In the genomic region with DNA sequence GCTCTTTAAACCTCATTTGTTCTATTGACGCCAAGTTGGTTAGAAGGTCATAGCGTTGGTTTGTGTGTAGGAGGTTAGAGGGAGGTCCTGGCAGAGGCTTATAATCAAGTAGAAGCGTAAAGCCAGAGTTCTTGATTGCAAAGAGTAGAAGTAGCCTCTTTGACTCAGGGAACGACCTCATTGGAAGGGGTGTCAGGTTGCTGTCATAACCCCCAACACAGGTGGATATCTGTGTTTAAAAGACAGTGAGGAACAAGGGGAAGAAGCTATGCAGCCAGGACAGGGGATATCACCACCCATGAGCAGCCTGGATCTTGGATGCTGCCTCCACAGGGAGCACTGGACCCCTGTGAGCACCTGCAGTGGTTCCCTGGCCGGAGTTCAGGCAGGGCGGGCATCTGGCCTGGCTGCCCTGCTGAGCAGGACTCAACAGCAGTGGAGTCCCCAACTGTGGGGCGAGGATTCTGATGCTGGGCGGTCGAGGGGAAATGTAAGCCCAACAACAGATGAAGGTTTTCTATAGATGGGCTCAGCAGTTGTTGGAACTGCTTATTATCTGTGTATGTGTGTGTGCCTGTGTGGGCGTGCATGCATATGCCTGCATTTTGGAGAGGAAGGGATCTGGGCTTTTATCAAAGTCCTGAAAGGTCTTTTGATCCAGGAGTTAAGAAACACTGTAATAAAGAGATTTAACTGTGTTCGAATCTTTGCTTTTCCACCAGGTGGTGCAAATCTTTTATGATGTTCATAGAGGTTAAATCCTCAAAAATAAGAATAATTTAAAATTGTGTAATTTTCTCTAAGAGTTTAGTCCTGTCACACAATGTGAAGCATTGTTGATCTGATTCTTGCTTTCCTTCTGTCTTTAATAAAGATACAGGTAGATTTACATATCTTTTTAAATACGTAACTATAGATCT, we compare ENCODE assay signal across 16 cellular contexts. TPM values are rescaled to one million over a fixed set of nuclear protein-coding genes. Genes with fewer than 3 reads are reported as not detected.
A peak's percentile ranks its signal among the peaks of the same experiment; 100 is the strongest.
DNase-seq lines count a peak whose midpoint lies in the region; ATAC-seq and TF ChIP-seq lines count a peak whose summit lies in the region.
"Had no signal": no experiment of that assay in that cellular context is flagged by ENCODE, and none has a peak within 500 bp of the region (broad histone marks: within the 10 kb centered on the region; RNA-seq: fewer than 3 reads in every experiment).

No MANE protein-coding gene starts in this region.

- DNase-seq in DMS53 (lab: John Stamatoyannopoulos, UW) = peak; percentile 4
- no peak for DNase-seq in DMS53 treated with DMSO at 0.1 percent for 48 hours (lab: John Stamatoyannopoulos, UW; ENCODE audit: unreplicated experiment)
- DNase-seq in H9 = no peak
- DNase-seq in WTC11 (ENCODE audit: low spot score) = no peak
- no peak for DNase-seq in memory B cell (ENCODE audit: low spot score in 2 of 2)
- DNase-seq in NCI-H1417 treated with DMSO at 0.1 percent for 48 hours (lab: John Stamatoyannopoulos, UW) = no peak
- DNase-seq in effector memory CD4-positive, alpha-beta T cell = no peak
- no peak for DNase-seq in Calu3
- DNase-seq: activated CD4-positive, alpha-beta T cell treated with anti-CD3 and anti-CD28 coated beads, Interleukin-2, amount 50 U/mL, for 1 hour; dorsolateral prefrontal cortex; NCI-H1105 treated with DMSO at 0.1 percent for 48 hours; NCI-H526; stimulated activated CD4-positive, alpha-beta T cell treated with anti-CD3 and anti-CD28 coated beads, Interleukin-4, amount 100 ng/mL, for 1 hour had no signal

- H3K27me3 Mint-ChIP-seq in H9 (ENCODE audit: low read depth) = no peaks in the 10 kb centered on the region
- H3K27me3 Mint-ChIP-seq in WTC11 (ENCODE audit: low read depth) = no peaks in the 10 kb centered on the region
- no peaks in the 10 kb centered on the region for H3K27me3 Mint-ChIP-seq in memory B cell
- H3K27me3 Mint-ChIP-seq in Calu3 (ENCODE audit: unreplicated experiment) = no peaks in the 10 kb centered on the region

- H3K9ac ChIP-seq in H9 (ENCODE audit: extremely low read depth, insufficient read length, low read length) = no peak overlapping the region

- no peaks in the 10 kb centered on the region for H4K20me1 ChIP-seq in H9 (ENCODE audit: control insufficient read depth, insufficient read depth, insufficient read length)

- H3K4me2 ChIP-seq in H9 (ENCODE audit: insufficient read depth, insufficient read length, low read length) = peak overlapping the region; percentile 6

- TF ChIP-seq CTCF in H9 (conservative IDR thresholded peaks at IDR 0.05) = peak; percentile 21; the same call in 2 of the 3 replicates
- TF ChIP-seq CTCF in WTC11 (IDR thresholded peaks at IDR 0.05) = no peak
- no peak for TF ChIP-seq CTCF in Calu3 (IDR thresholded peaks at IDR 0.05; ENCODE audit: unreplicated experiment)

- H3K79me1 ChIP-seq in H9 (ENCODE audit: insufficient read depth, low read depth, low read length, poor library complexity, severe bottlenecking) = peaks cover 3% of the 10 kb centered on the region

- peak; percentile 64 for ATAC-seq in WTC11
- ATAC-seq in memory B cell (ENCODE audit: low read depth) = no peak
- ATAC-seq: sciatic nerve had no signal

- H3K4me1 Mint-ChIP-seq in H9 (peaks cover 40 to 53% of the 10 kb centered on the region in 2 experiments), WTC11 (peaks cover 51% of the 10 kb centered on the region), memory B cell (peaks cover 43% of the 10 kb centered on the region), Calu3 (ENCODE audit: low read depth, unreplicated experiment) (peaks cover 9% of the 10 kb centered on the region)

- no peak overlapping the region for H3K23ac ChIP-seq in H9 (ENCODE audit: insufficient read length, low read depth, low read length)

- H3K18ac ChIP-seq in H9 (ENCODE audit: insufficient read length, low read depth, low read length) = no peak overlapping the region

- H3K9me3 ChIP-seq in H9 (ENCODE audit: control insufficient read depth, low read depth, low read length) = no peaks in the 10 kb centered on the region
- H3K9me3 ChIP-seq in effector memory CD4-positive, alpha-beta T cell (ENCODE audit: control insufficient read depth, low read length) = no peaks in the 10 kb centered on the region

- no peak overlapping the region for H2BK120ac ChIP-seq in H9 (ENCODE audit: low read depth, low read length, poor library complexity, severe bottlenecking)

- no peak overlapping the region for H2BK20ac ChIP-seq in H9 (ENCODE audit: low read depth, low read length, poor library complexity, severe bottlenecking)

- H3K27ac ChIP-seq in H9 (ENCODE audit: insufficient read length, low read depth, low read length) = no peak overlapping the region
- no peak overlapping the region for H3K27ac ChIP-seq in effector memory CD4-positive, alpha-beta T cell (ENCODE audit: insufficient read depth, low read length, poor library complexity, severe bottlenecking)
- H3K27ac ChIP-seq: 22Rv1 had no signal

- no peaks in the 10 kb centered on the region for H3K27me3 ChIP-seq in H9 (ENCODE audit: insufficient read depth, low read length)
- no peaks in the 10 kb centered on the region for H3K27me3 ChIP-seq in effector memory CD4-positive, alpha-beta T cell (replicated peaks; ENCODE audit: control insufficient read depth, insufficient read depth, low read length, poor library complexity, severe bottlenecking)
- H3K27me3 ChIP-seq: dorsolateral prefrontal cortex had no signal

- CTCF ChIA-PET in WTC11 (lab: Charles Lee) (no interaction called here), Calu3 (lab: Charles Lee) (no interaction called here)

- H3K4ac ChIP-seq in H9 (ENCODE audit: low read depth, low read length) = no peak overlapping the region

- no peak overlapping the region for H4K8ac ChIP-seq in H9 (replicated peaks; ENCODE audit: insufficient read length, low read depth, low read length)

- H4K91ac ChIP-seq in H9 (ENCODE audit: insufficient read length, low read depth, low read length) = no peak overlapping the region

- intact Hi-C loops in Calu3 (cut with micrococcal nuclease; ENCODE audit: unreplicated experiment) = loop anchor here (10.0 kb wide), 1 partner anchor 385 kb away; no protein-coding TSS in a partner anchor

- H3K4me3 Mint-ChIP-seq in H9 (no peak overlapping the region), WTC11 (no peak overlapping the region), memory B cell (no peak overlapping the region), Calu3 (ENCODE audit: low read depth, unreplicated experiment) (no peak overlapping the region)
- H3K4me3 Mint-ChIP-seq: neural crest cell had no signal

- H2BK15ac ChIP-seq in H9 (ENCODE audit: low read depth, low read length) = no peak overlapping the region

- no CpG with 5 or more reads among the region's 12 CpGs for WGBS in H9 (ENCODE audit: extremely low coverage, insufficient read length, low lambda C conversion rate)

- H4K5ac ChIP-seq in H9 (ENCODE audit: insufficient read length, low read depth, low read length) = no peak overlapping the region

- no peak overlapping the region for H2BK5ac ChIP-seq in H9 (ENCODE audit: insufficient read length, low read length)

- no peak overlapping the region for H2BK12ac ChIP-seq in H9 (ENCODE audit: insufficient read length, low read depth, low read length)

- H3K27ac Mint-ChIP-seq in H9 (peak overlapping the region in 2 of 3 experiments; percentile 57 to 78; a peak in 6 of 7 replicates), WTC11 (peak overlapping the region; percentile 93), memory B cell (peak overlapping the region; percentile 79), Calu3 (ENCODE audit: unreplicated experiment) (no peak overlapping the region)

- no peak overlapping the region for H3K56ac ChIP-seq in H9 (ENCODE audit: insufficient read length, low read depth, low read length)

- peaks cover 14% of the 10 kb centered on the region; the same call in 1 of the 2 replicates for H3K79me2 ChIP-seq in H9 (ENCODE audit: insufficient read depth, low read length)

- no peak overlapping the region for H3K14ac ChIP-seq in H9 (ENCODE audit: insufficient read depth, low read length)

- H2AK5ac ChIP-seq in H9 (ENCODE audit: insufficient read length, low read length) = no peak overlapping the region

- POLR2A ChIA-PET in WTC11 (lab: Charles Lee) = interaction anchor here (1.0 kb wide), 1 partner anchor 27 kb away, joined by 3 read pairs; no protein-coding TSS in a partner anchor

- no peaks in the 10 kb centered on the region for H3K36me3 ChIP-seq in effector memory CD4-positive, alpha-beta T cell (ENCODE audit: control insufficient read depth, insufficient read depth, low read length)

- H3K4me3 ChIP-seq in effector memory CD4-positive, alpha-beta T cell (ENCODE audit: insufficient read depth, low read depth, low read length, poor library complexity, severe bottlenecking) = no peak overlapping the region
- H3K4me3 ChIP-seq: dorsolateral prefrontal cortex had no signal

- H3T11ph ChIP-seq in H9 (ENCODE audit: low read length) = no peak overlapping the region

- no peaks in the 10 kb centered on the region for H3K23me2 ChIP-seq in H9 (ENCODE audit: insufficient read length, low read depth, low read length, poor library complexity, severe bottlenecking)

- BruUV-seq in Calu3 (replicated peaks; lab: Mats Ljungman, UMichigan) = no TSS peak

- H2AFZ ChIP-seq in H9 (ENCODE audit: low read length) = no peak overlapping the region

- H3K9me3 Mint-ChIP-seq in H9 (no peaks in the 10 kb centered on the region; a peak in 1 of 5 replicates), WTC11 (0 out of 2 replicates have a peak, but pooled peaks cover 4% of the 10 kb centered on the region), memory B cell (no peaks in the 10 kb centered on the region), Calu3 (ENCODE audit: low read depth, unreplicated experiment) (no peaks in the 10 kb centered on the region)
- H3K9me3 Mint-ChIP-seq: neural crest cell had no signal

- peaks cover 15 to 25% (median 21%) of the 10 kb centered on the region in 3 experiments; a peak in 6 of 7 replicates for H3K36me3 Mint-ChIP-seq in H9 (ENCODE audit: insufficient read depth in 1 of 3, low read depth in 3 of 3)
- H3K36me3 Mint-ChIP-seq in WTC11 = peaks cover 7% of the 10 kb centered on the region; the same call in 1 of the 2 replicates
- peaks cover 6% of the 10 kb centered on the region for H3K36me3 Mint-ChIP-seq in memory B cell
- H3K36me3 Mint-ChIP-seq in Calu3 (ENCODE audit: insufficient read depth, unreplicated experiment) = no peaks in the 10 kb centered on the region

- peaks cover 6% of the 10 kb centered on the region; the same call in 1 of the 2 replicates for H3K4me1 ChIP-seq in H9 (ENCODE audit: insufficient read depth, low read length)
- peaks cover 12% of the 10 kb centered on the region for H3K4me1 ChIP-seq in effector memory CD4-positive, alpha-beta T cell (ENCODE audit: control insufficient read depth, insufficient read depth, low read length, poor library complexity, severe bottlenecking)

TF ChIP-seq in WTC11, 78 proteins besides CTCF, POLR2A, EP300 and RAD21 (continues in another document):
- TF ChIP-seq, protein P1, sequence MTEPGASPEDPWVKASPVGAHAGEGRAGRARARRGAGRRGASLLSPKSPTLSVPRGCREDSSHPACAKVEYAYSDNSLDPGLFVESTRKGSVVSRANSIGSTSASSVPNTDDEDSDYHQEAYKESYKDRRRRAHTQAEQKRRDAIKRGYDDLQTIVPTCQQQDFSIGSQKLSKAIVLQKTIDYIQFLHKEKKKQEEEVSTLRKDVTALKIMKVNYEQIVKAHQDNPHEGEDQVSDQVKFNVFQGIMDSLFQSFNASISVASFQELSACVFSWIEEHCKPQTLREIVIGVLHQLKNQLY (CRISPR knock-in tag; IDR thresholded peaks at IDR 0.05) = no peak

RNA-seq across cellular contexts. Expression of a gene that starts 27.7 kb away (rescaled TPM):
- total RNA-seq in H9 (2021) (36.5 and 44.2 TPM in 2 replicates), WTC11 (2021) (19.9 to 24.3 TPM (median 20.9 TPM) in 3 replicates), Calu3 (2022) (16.1 and 16.2 TPM in 2 replicates)
